7 cellular contexts compared by ENCODE assay signal in genomic region chr22:37640591-37641250, GRCh38. TPM values are rescaled to one million over a fixed set of nuclear protein-coding genes. Genes with fewer than 3 reads are reported as not detected.
A peak's percentile ranks its signal among the peaks of the same experiment; 100 is the strongest.
DNase-seq lines count a peak whose midpoint lies in the region; ATAC-seq, FAIRE-seq and TF ChIP-seq lines count a peak whose summit lies in the region.

No MANE protein-coding gene starts in this region.

- TF ChIP-seq CTCF in H9 (conservative IDR thresholded peaks at IDR 0.05) = no peak
- no peak for TF ChIP-seq CTCF in fibroblast of villous mesenchyme (IDR thresholded peaks at IDR 0.05; ENCODE audit: insufficient read depth, low read depth, low read length)
- no peak for TF ChIP-seq CTCF in smooth muscle cell (IDR thresholded peaks at IDR 0.05; ENCODE audit: borderline replicate concordance, insufficient read depth, poor library complexity, severe bottlenecking)

- no peak overlapping the region for H3K9ac ChIP-seq in H9 (ENCODE audit: extremely low read depth, insufficient read length, low read length)
- peak overlapping the region; percentile 79 for H3K9ac ChIP-seq in smooth muscle cell (ENCODE audit: low read depth)

- peaks cover 22 to 27% of the 10 kb centered on the region in 2 experiments for H3K4me1 Mint-ChIP-seq in H9
- H3K4me1 Mint-ChIP-seq in T-helper 2 cell treated with Interferon-gamma antibody and Interleukin-4, amounts not matched to agents 5 μg/mL and 100 μg/mL, for 36 hours (ENCODE audit: low read depth) = peaks cover 50% of the 10 kb centered on the region

- no peaks in the 10 kb centered on the region for H3K79me1 ChIP-seq in H9 (ENCODE audit: insufficient read depth, low read depth, low read length, poor library complexity, severe bottlenecking)

- H3K23ac ChIP-seq in H9 (ENCODE audit: insufficient read length, low read depth, low read length) = no peak overlapping the region

- H2BK5ac ChIP-seq in H9 (ENCODE audit: insufficient read length, low read length) = no peak overlapping the region

- no peaks in the 10 kb centered on the region for H3K27me3 ChIP-seq in H9 (ENCODE audit: insufficient read depth, low read length)
- H3K27me3 ChIP-seq in smooth muscle cell (ENCODE audit: low read depth) = no peaks in the 10 kb centered on the region

- H3K9me3 ChIP-seq in H9 (ENCODE audit: control insufficient read depth, low read depth, low read length) = no peaks in the 10 kb centered on the region
- no peaks in the 10 kb centered on the region for H3K9me3 ChIP-seq in smooth muscle cell (replicated peaks; ENCODE audit: low read depth)

- no peaks in the 10 kb centered on the region for H3K36me3 ChIP-seq in smooth muscle cell (ENCODE audit: low read depth)

- H4K8ac ChIP-seq in H9 (replicated peaks; ENCODE audit: insufficient read length, low read depth, low read length) = no peak overlapping the region

- H3K27ac ChIP-seq in H9 (ENCODE audit: insufficient read length, low read depth, low read length) = no peak overlapping the region
- H3K27ac ChIP-seq in smooth muscle cell (ENCODE audit: low read depth) = peak overlapping the region; percentile 34

- no peak overlapping the region for H2BK20ac ChIP-seq in H9 (ENCODE audit: low read depth, low read length, poor library complexity, severe bottlenecking)

- no peak overlapping the region for H3K18ac ChIP-seq in H9 (ENCODE audit: insufficient read length, low read depth, low read length)

- no peak for FAIRE-seq in GM12892 (lab: Jason Lieb, UNC)

- H3K14ac ChIP-seq in H9 (ENCODE audit: insufficient read depth, low read length) = no peak overlapping the region

- H3K79me2 ChIP-seq in H9 (ENCODE audit: insufficient read depth, low read length) (no peaks in the 10 kb centered on the region), smooth muscle cell (ENCODE audit: low read depth) (peaks cover 13% of the 10 kb centered on the region)

- no peak overlapping the region for H3K56ac ChIP-seq in H9 (ENCODE audit: insufficient read length, low read depth, low read length)

- H3K4me2 ChIP-seq in H9 (ENCODE audit: insufficient read depth, insufficient read length, low read length) = peak overlapping the region; percentile 82
- H3K4me2 ChIP-seq in smooth muscle cell = peak overlapping the region; percentile 94

- H3K4me3 ChIP-seq in fibroblast of villous mesenchyme (ENCODE audit: low read depth, low read length) = peak overlapping the region; percentile 72
- H3K4me3 ChIP-seq in smooth muscle cell = peak overlapping the region; percentile 82

- WGBS in H9 (ENCODE audit: extremely low coverage, insufficient read length, low lambda C conversion rate) = no CpG with 5 or more reads among the region's 16 CpGs
- 56% methylated on average over 11 of the region's 16 CpGs for WGBS in smooth muscle cell (ENCODE audit: low lambda C conversion rate)

- H3T11ph ChIP-seq in H9 (ENCODE audit: low read length) = no peak overlapping the region

- no peak for ATAC-seq in HG03457 (IDR thresholded peaks at IDR 0.05; ENCODE audit: unreplicated experiment)

- H2BK120ac ChIP-seq in H9 (ENCODE audit: low read depth, low read length, poor library complexity, severe bottlenecking) = no peak overlapping the region

- TF ChIP-seq POLR2A in GM12892 (IDR thresholded peaks at IDR 0.05; ENCODE audit: low read depth, low read length) = no peak

- H3K27me3 Mint-ChIP-seq in H9 (ENCODE audit: low read depth) = no peaks in the 10 kb centered on the region; the same call in 1 of the 2 replicates
- H3K27me3 Mint-ChIP-seq in T-helper 2 cell treated with Interferon-gamma antibody and Interleukin-4, amounts not matched to agents 5 μg/mL and 100 μg/mL, for 36 hours (ENCODE audit: low read depth) = no peaks in the 10 kb centered on the region

- DNase-seq in H9 = no peak
- DNase-seq in T-helper 2 cell treated with Interferon-gamma antibody and Interleukin-4, amounts not matched to agents 5 μg/mL and 100 μg/mL, for 36 hours (ENCODE audit: low spot score) = no peak
- no peak for DNase-seq in fibroblast of villous mesenchyme (ENCODE audit: low read depth)
- no peak for DNase-seq in smooth muscle cell (lab: John Stamatoyannopoulos, UW; ENCODE audit: unreplicated experiment)
- DNase-seq in GM12892 (ENCODE audit: insufficient read length) = no peak
- DNase-seq in DMS153 (lab: John Stamatoyannopoulos, UW) = no peak

- H3K23me2 ChIP-seq in H9 (ENCODE audit: insufficient read length, low read depth, low read length, poor library complexity, severe bottlenecking) = peaks cover 8% of the 10 kb centered on the region

- peak overlapping the region; percentile 76 to 91 for H3K4me3 Mint-ChIP-seq in H9
- H3K4me3 Mint-ChIP-seq in T-helper 2 cell treated with Interferon-gamma antibody and Interleukin-4, amounts not matched to agents 5 μg/mL and 100 μg/mL, for 36 hours = peak overlapping the region; percentile 97

- H2AK5ac ChIP-seq in H9 (ENCODE audit: insufficient read length, low read length) = no peak overlapping the region

- peaks cover 5 to 31% (median 28%) of the 10 kb centered on the region in 3 experiments for H3K36me3 Mint-ChIP-seq in H9 (ENCODE audit: insufficient read depth in 1 of 3, low read depth in 3 of 3)
- H3K36me3 Mint-ChIP-seq in T-helper 2 cell treated with Interferon-gamma antibody and Interleukin-4, amounts not matched to agents 5 μg/mL and 100 μg/mL, for 36 hours (ENCODE audit: low read depth) = peaks cover 40% of the 10 kb centered on the region

- H4K5ac ChIP-seq in H9 (ENCODE audit: insufficient read length, low read depth, low read length) = no peak overlapping the region

- peaks cover 3% of the 10 kb centered on the region; the same call in 1 of the 2 replicates for H3K4me1 ChIP-seq in H9 (ENCODE audit: insufficient read depth, low read length)
- peaks cover 21% of the 10 kb centered on the region for H3K4me1 ChIP-seq in smooth muscle cell (ENCODE audit: low read depth)

- no peak overlapping the region for H4K91ac ChIP-seq in H9 (ENCODE audit: insufficient read length, low read depth, low read length)

- H4K20me1 ChIP-seq in H9 (ENCODE audit: control insufficient read depth, insufficient read depth, insufficient read length) (no peaks in the 10 kb centered on the region), smooth muscle cell (ENCODE audit: low read depth) (peaks cover 7% of the 10 kb centered on the region)

- peaks cover 20% of the 10 kb centered on the region for H3F3A ChIP-seq in smooth muscle cell (ENCODE audit: low read depth)

- H3K4ac ChIP-seq in H9 (ENCODE audit: low read depth, low read length) = no peak overlapping the region

- no peak overlapping the region for H2BK12ac ChIP-seq in H9 (ENCODE audit: insufficient read length, low read depth, low read length)

- H2AFZ ChIP-seq in H9 (ENCODE audit: low read length) (no peak overlapping the region), smooth muscle cell (ENCODE audit: low read depth) (no peak overlapping the region)

- no peak overlapping the region for H2BK15ac ChIP-seq in H9 (ENCODE audit: low read depth, low read length)

- no peaks in the 10 kb centered on the region for H3K9me3 Mint-ChIP-seq in H9
- H3K9me3 Mint-ChIP-seq in T-helper 2 cell treated with Interferon-gamma antibody and Interleukin-4, amounts not matched to agents 5 μg/mL and 100 μg/mL, for 36 hours = no peaks in the 10 kb centered on the region

- H3K27ac Mint-ChIP-seq in H9 = no peak overlapping the region; a peak in 1 of 7 replicates
- H3K27ac Mint-ChIP-seq in T-helper 2 cell treated with Interferon-gamma antibody and Interleukin-4, amounts not matched to agents 5 μg/mL and 100 μg/mL, for 36 hours = peak overlapping the region; percentile 97

RNA-seq across cellular contexts. Expression of gene SH3BP1, which starts 1.3 kb away (rescaled TPM):
- total RNA-seq in H9 (2021) (33.6 and 35.1 TPM in 2 replicates), fibroblast of villous mesenchyme (9.0 and 11.2 TPM in 2 replicates), smooth muscle cell (20.4 and 26.6 TPM in 2 replicates)
- polyA plus RNA-seq in smooth muscle cell = 16.6 and 33.7 TPM in 2 replicates
- polyA plus RNA-seq in GM12892 (2012; ENCODE audit: missing spikeins) = 35.9 TPM

RNA-seq across cellular contexts. Expression of gene PDXP, which starts 17.8 kb away (rescaled TPM):
- total RNA-seq in H9 (2021) = 38.9 and 41.0 TPM in 2 replicates
- total RNA-seq in fibroblast of villous mesenchyme = 9.0 and 9.9 TPM in 2 replicates
- 9.7 and 16.5 TPM in 2 replicates for total RNA-seq in smooth muscle cell
- polyA plus RNA-seq in smooth muscle cell = 20.0 and 20.7 TPM in 2 replicates
- polyA plus RNA-seq in GM12892 (2012; ENCODE audit: missing spikeins) = 31.5 TPM

RNA-seq across cellular contexts. Expression of gene GGA1, which starts 32.1 kb away (rescaled TPM):
- 56.0 and 61.7 TPM in 2 replicates for total RNA-seq in H9 (2021)
- total RNA-seq in fibroblast of villous mesenchyme = 33.2 and 39.0 TPM in 2 replicates
- 15.6 and 27.3 TPM in 2 replicates for total RNA-seq in smooth muscle cell
- 44.0 and 59.6 TPM in 2 replicates for polyA plus RNA-seq in smooth muscle cell
- polyA plus RNA-seq in GM12892 (2012; ENCODE audit: missing spikeins) = 36.3 TPM

RNA-seq across cellular contexts. Expression of gene LGALS1, which starts 34.7 kb away (rescaled TPM):
- total RNA-seq in H9 (2021) = 32.8 and 33.6 TPM in 2 replicates
- 3,707 and 5,728 TPM in 2 replicates for total RNA-seq in fibroblast of villous mesenchyme
- total RNA-seq in smooth muscle cell = 3,694 and 5,079 TPM in 2 replicates
- polyA plus RNA-seq in smooth muscle cell = 4,318 and 5,332 TPM in 2 replicates
- 993 TPM for polyA plus RNA-seq in GM12892 (2012; ENCODE audit: missing spikeins)

RNA-seq across cellular contexts. Expression of gene NOL12, which starts 45.4 kb away (rescaled TPM):
- 30.4 and 35.4 TPM in 2 replicates for total RNA-seq in H9 (2021)
- total RNA-seq in fibroblast of villous mesenchyme = 7.3 and 10.3 TPM in 2 replicates
- 23.4 and 31.0 TPM in 2 replicates for total RNA-seq in smooth muscle cell
- polyA plus RNA-seq in smooth muscle cell = 13.2 and 16.2 TPM in 2 replicates
- polyA plus RNA-seq in GM12892 (2012; ENCODE audit: missing spikeins) = 18.5 TPM
